In genomic region chr3:15471861-15472260, GRCh38 we compare ENCODE assay signal across 9 cellular contexts. TPM values are rescaled to one million over a fixed set of nuclear protein-coding genes. Genes with fewer than 3 reads are reported as not detected.
"Had no signal": no experiment of that assay in that cellular context is flagged by ENCODE, and none has a peak within 500 bp of the region (broad histone marks: within the 10 kb centered on the region; RNA-seq: fewer than 3 reads in every experiment).

No MANE protein-coding gene starts in this region.

- ATAC-seq: HepG2, K562 had no signal

- DNase-seq: IMR-90, KBM-7, KG1 had no signal

- H3K4me3 ChIP-seq: K562 had no signal

- H3K27ac ChIP-seq: HL-60 had no signal

RNA-seq across cellular contexts. Expression of gene COLQ, which starts 49.6 kb away (rescaled TPM):
- total RNA-seq: HT-29, HT1080 had no signal
- polyA plus RNA-seq: IgD-negative memory B cell had no signal
